Comparison of ENCODE assay signal across 8 cellular contexts in genomic region chr13:98571955-98572662, GRCh38. TPM values are rescaled to one million over a fixed set of nuclear protein-coding genes. Genes with fewer than 3 reads are reported as not detected.
DNase-seq lines count a peak whose midpoint lies in the region; ATAC-seq and TF ChIP-seq lines count a peak whose summit lies in the region.

No MANE protein-coding gene starts in this region.

- H3K27me3 ChIP-seq in right cardiac atrium (ENCODE audit: control insufficient read depth, insufficient read depth) (no peaks in the 10 kb centered on the region), thymus (ENCODE audit: control insufficient read depth, insufficient read depth) (no peaks in the 10 kb centered on the region), adrenal gland (no peaks in the 10 kb centered on the region)

- TF ChIP-seq CTCF in adrenal gland (IDR thresholded peaks at IDR 0.05): no peak

- H3K36me3 Mint-ChIP-seq in activated T-helper 1 cell treated with anti-CD3 and anti-CD28 coated beads, Interleukin-12 subunit alpha, Interleukin-12 subunit beta, Interleukin-2, Interleukin-4 antibody, amounts not matched to agents 30 ng/mL and 10 ng/mL and 1 ng/mL, durations not matched to agents 14 hours and 24 hours and 36 hours (ENCODE audit: low read depth): peaks cover 36% of the 10 kb centered on the region

- peak overlapping the region; percentile 3 for H3K27ac ChIP-seq in right cardiac atrium (ENCODE audit: low read length)
- peak overlapping the region; percentile 53 for H3K27ac ChIP-seq in thymus (ENCODE audit: low read depth)
- peak overlapping the region in 2 of 5 donors; percentile 72 to 80 for H3K27ac ChIP-seq in adrenal gland

- peaks cover 3% of the 10 kb centered on the region for H3K36me3 ChIP-seq in thymus (ENCODE audit: control insufficient read depth, insufficient read depth)
- H3K36me3 ChIP-seq in adrenal gland (replicated peaks in 1 of 2): no peaks in the 10 kb centered on the region

- H3K9me3 ChIP-seq in right cardiac atrium (ENCODE audit: control insufficient read depth, low read length) (no peaks in the 10 kb centered on the region), thymus (ENCODE audit: control insufficient read depth) (peaks cover 1% of the 10 kb centered on the region), adrenal gland (replicated peaks in 1 of 3) (no peaks in the 10 kb centered on the region)

- intact Hi-C loops in activated T-helper 1 cell treated with anti-CD3 and anti-CD28 coated beads, Interleukin-12 subunit alpha, Interleukin-12 subunit beta, Interleukin-2, Interleukin-4 antibody, amounts not matched to agents 30 ng/mL and 10 ng/mL and 1 ng/mL, durations not matched to agents 14 hours and 24 hours and 36 hours (cut with micrococcal nuclease): loop anchor here (1.0 to 10.0 kb wide), 11 partner anchors 9 to 1347 kb away; partner anchors contain the start of genes MBNL2, RAP2A and UBAC2
- intact Hi-C loops in right cardiac atrium (cut with DNase I): loop anchor here (5.0 to 10.0 kb wide), 4 partner anchors 70 to 117 kb away; no protein-coding TSS in a partner anchor
- intact Hi-C loops in adrenal gland (cut with DNase I): loop anchor here in 1 of 2 donors (10.0 kb wide), 2 partner anchors 47 to 87 kb away; no protein-coding TSS in a partner anchor

- peak overlapping the region; percentile 91 for H3K27ac Mint-ChIP-seq in activated T-helper 1 cell treated with anti-CD3 and anti-CD28 coated beads, Interleukin-12 subunit alpha, Interleukin-12 subunit beta, Interleukin-2, Interleukin-4 antibody, amounts not matched to agents 30 ng/mL and 10 ng/mL and 1 ng/mL, durations not matched to agents 14 hours and 24 hours and 36 hours

- no peaks in the 10 kb centered on the region for H3K27me3 Mint-ChIP-seq in activated T-helper 1 cell treated with anti-CD3 and anti-CD28 coated beads, Interleukin-12 subunit alpha, Interleukin-12 subunit beta, Interleukin-2, Interleukin-4 antibody, amounts not matched to agents 30 ng/mL and 10 ng/mL and 1 ng/mL, durations not matched to agents 14 hours and 24 hours and 36 hours (ENCODE audit: insufficient read depth)

- DNase-seq in DMS153 treated with DMSO at 0.1 percent for 48 hours (lab: John Stamatoyannopoulos, UW; ENCODE audit: unreplicated experiment) (peak; percentile 59), NCI-H1092 (lab: John Stamatoyannopoulos, UW) (peak; percentile 54), right cardiac atrium (no peak), adrenal gland (no peak)
- DNase-seq in activated T-helper 1 cell treated with anti-CD3 and anti-CD28 coated beads, Interleukin-12 subunit alpha, Interleukin-12 subunit beta, Interleukin-2, Interleukin-4 antibody, amounts not matched to agents 30 ng/mL and 10 ng/mL and 1 ng/mL, durations not matched to agents 14 hours and 24 hours and 36 hours (ENCODE audit: low spot score): no peak

- 49% methylated on average over 11 of the region's 11 CpGs for WGBS in right cardiac atrium
- WGBS in thymus: 77% methylated on average over 11 of the region's 11 CpGs
- 60 to 74% (median 71%) methylated on average over 7 to 11 of the region's 11 CpGs for WGBS in adrenal gland, 4 donors

- H3K9me3 Mint-ChIP-seq in activated T-helper 1 cell treated with anti-CD3 and anti-CD28 coated beads, Interleukin-12 subunit alpha, Interleukin-12 subunit beta, Interleukin-2, Interleukin-4 antibody, amounts not matched to agents 30 ng/mL and 10 ng/mL and 1 ng/mL, durations not matched to agents 14 hours and 24 hours and 36 hours: no peaks in the 10 kb centered on the region

- TF ChIP-seq POLR2A in adrenal gland (IDR thresholded peaks at IDR 0.05): no peak

- peak overlapping the region; percentile 81 for H3K4me3 Mint-ChIP-seq in activated T-helper 1 cell treated with anti-CD3 and anti-CD28 coated beads, Interleukin-12 subunit alpha, Interleukin-12 subunit beta, Interleukin-2, Interleukin-4 antibody, amounts not matched to agents 30 ng/mL and 10 ng/mL and 1 ng/mL, durations not matched to agents 14 hours and 24 hours and 36 hours

- ATAC-seq in right cardiac atrium: peak in 1 of 2 donors; percentile 56
- ATAC-seq in GM19397 (IDR thresholded peaks at IDR 0.05; ENCODE audit: unreplicated experiment): no peak
- ATAC-seq in GM21381 (IDR thresholded peaks at IDR 0.05; ENCODE audit: unreplicated experiment): no peak

- H3K4me1 Mint-ChIP-seq in activated T-helper 1 cell treated with anti-CD3 and anti-CD28 coated beads, Interleukin-12 subunit alpha, Interleukin-12 subunit beta, Interleukin-2, Interleukin-4 antibody, amounts not matched to agents 30 ng/mL and 10 ng/mL and 1 ng/mL, durations not matched to agents 14 hours and 24 hours and 36 hours (ENCODE audit: low read depth): peaks cover 87% of the 10 kb centered on the region

- H3K4me1 ChIP-seq in right cardiac atrium (ENCODE audit: control insufficient read depth, insufficient read depth, low read length) (peaks cover 15% of the 10 kb centered on the region), thymus (ENCODE audit: control insufficient read depth, insufficient read depth, low read length) (peaks cover 46% of the 10 kb centered on the region), adrenal gland (replicated peaks in 1 of 2) (peaks cover 8 to 64% of the 10 kb centered on the region in 2 donors)

- no peak overlapping the region for H3K4me3 ChIP-seq in right cardiac atrium (ENCODE audit: low read length)
- H3K4me3 ChIP-seq in thymus (ENCODE audit: low read length): no peak overlapping the region
- no peak overlapping the region for H3K4me3 ChIP-seq in adrenal gland

RNA-seq across cellular contexts. Expression of gene STK24, which starts 4.8 kb away (rescaled TPM):
- 135 and 139 TPM in 2 replicates for total RNA-seq in activated T-helper 1 cell treated with anti-CD3 and anti-CD28 coated beads, Interleukin-12 subunit alpha, Interleukin-12 subunit beta, Interleukin-2, Interleukin-4 antibody, amounts not matched to agents 30 ng/mL and 10 ng/mL and 1 ng/mL, durations not matched to agents 14 hours and 24 hours and 36 hours
- total RNA-seq in right cardiac atrium (10 to 100 TPM; 60.5 to 66.9 (median 62.7) TPM), adrenal gland (10 to 100 TPM; 35.9 to 72.2 (median 58.7) TPM)
- polyA plus RNA-seq in right cardiac atrium (44.9 TPM), thymus (62.4 TPM), adrenal gland (10 to 100 TPM; 17.7 to 69.6 (median 26.3) TPM)

Comparison
In these comparisons a context has a peak if more than half of its experiments do, and no peak if none do; other contexts are left out.
1. DNase-seq: peak in DMS153 treated with DMSO at 0.1 percent for 48 hours (single experiment) and NCI-H1092 (single experiment); none in activated T-helper 1 cell treated with anti-CD3 and anti-CD28 coated beads, Interleukin-12 subunit alpha, Interleukin-12 subunit beta, Interleukin-2, Interleukin-4 antibody, amounts not matched to agents 30 ng/mL and 10 ng/mL and 1 ng/mL, durations not matched to agents 14 hours and 24 hours and 36 hours (single experiment), right cardiac atrium (0 of 3) and adrenal gland (0 of 7).